1 cellular context compared by ENCODE assay signal in the genomic region with DNA sequence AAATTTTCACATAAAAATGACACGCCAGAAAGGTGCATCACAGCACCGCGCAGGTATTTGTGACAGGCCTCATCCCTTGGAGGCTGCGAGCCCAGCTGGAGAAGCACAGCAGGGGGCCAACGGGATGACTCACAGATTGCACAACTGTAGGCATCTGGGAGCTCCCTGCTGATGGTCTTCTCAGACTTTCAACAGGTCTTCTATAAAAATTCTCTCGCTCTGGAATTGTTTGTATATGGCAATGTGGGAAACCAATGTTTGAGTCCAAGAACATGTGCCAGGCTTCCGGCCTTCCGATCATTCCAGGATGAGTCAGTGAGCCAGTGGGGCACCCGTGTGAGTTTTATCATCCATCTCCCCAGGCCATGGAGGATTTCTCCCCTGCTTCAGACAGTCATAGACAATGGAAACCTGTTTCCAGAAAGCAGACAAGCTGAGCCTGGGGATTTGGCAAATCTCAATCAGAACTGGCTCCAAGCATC.
A peak's percentile ranks its signal among the peaks of the same experiment; 100 is the strongest.
TF ChIP-seq lines count a peak whose summit lies in the region.

No MANE protein-coding gene starts in this region.

TF ChIP-seq in HepG2, 621 proteins besides CTCF, POLR2A, EP300 and RAD21 (continued from another document and continues in another):
- TF ChIP-seq, protein P1, sequence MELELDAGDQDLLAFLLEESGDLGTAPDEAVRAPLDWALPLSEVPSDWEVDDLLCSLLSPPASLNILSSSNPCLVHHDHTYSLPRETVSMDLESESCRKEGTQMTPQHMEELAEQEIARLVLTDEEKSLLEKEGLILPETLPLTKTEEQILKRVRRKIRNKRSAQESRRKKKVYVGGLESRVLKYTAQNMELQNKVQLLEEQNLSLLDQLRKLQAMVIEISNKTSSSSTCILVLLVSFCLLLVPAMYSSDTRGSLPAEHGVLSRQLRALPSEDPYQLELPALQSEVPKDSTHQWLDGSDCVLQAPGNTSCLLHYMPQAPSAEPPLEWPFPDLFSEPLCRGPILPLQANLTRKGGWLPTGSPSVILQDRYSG (CRISPR knock-in tag; IDR thresholded peaks at IDR 0.05) = no peak
- no peak for TF ChIP-seq UBTF (CRISPR knock-in tag; IDR thresholded peaks at IDR 0.05)
- TF ChIP-seq, protein P2, sequence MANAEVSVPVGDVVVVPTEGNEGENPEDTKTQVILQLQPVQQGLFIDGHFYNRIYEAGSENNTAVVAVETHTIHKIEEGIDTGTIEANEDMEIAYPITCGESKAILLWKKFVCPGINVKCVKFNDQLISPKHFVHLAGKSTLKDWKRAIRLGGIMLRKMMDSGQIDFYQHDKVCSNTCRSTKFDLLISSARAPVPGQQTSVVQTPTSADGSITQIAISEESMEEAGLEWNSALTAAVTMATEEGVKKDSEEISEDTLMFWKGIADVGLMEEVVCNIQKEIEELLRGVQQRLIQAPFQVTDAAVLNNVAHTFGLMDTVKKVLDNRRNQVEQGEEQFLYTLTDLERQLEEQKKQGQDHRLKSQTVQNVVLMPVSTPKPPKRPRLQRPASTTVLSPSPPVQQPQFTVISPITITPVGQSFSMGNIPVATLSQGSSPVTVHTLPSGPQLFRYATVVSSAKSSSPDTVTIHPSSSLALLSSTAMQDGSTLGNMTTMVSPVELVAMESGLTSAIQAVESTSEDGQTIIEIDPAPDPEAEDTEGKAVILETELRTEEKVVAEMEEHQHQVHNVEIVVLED (CRISPR knock-in tag; IDR thresholded peaks at IDR 0.05; ENCODE audit: borderline replicate concordance) = no peak
- TF ChIP-seq PTBP1 (IDR thresholded peaks at IDR 0.05; ENCODE audit: low read depth, low read length, poor library complexity, severe bottlenecking) = no peak
- no peak for TF ChIP-seq MTERF4 (CRISPR knock-in tag; IDR thresholded peaks at IDR 0.05)
- no peak for TF ChIP-seq MEF2D (CRISPR knock-in tag; IDR thresholded peaks at IDR 0.05)
- no peak for TF ChIP-seq TBX3 (IDR thresholded peaks at IDR 0.05; ENCODE audit: borderline replicate concordance)
- TF ChIP-seq, protein P3, sequence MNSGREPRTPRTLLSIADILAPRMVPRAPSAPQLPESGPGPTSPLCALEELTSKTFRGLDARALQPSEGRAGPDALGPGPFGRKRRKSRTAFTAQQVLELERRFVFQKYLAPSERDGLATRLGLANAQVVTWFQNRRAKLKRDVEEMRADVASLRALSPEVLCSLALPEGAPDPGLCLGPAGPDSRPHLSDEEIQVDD (CRISPR knock-in tag; IDR thresholded peaks at IDR 0.05; ENCODE audit: borderline replicate concordance) = no peak
- no peak for TF ChIP-seq ARID4A (CRISPR knock-in tag; IDR thresholded peaks at IDR 0.05; ENCODE audit: borderline replicate concordance)
- TF ChIP-seq GATA4 (IDR thresholded peaks at IDR 0.05; ENCODE audit: borderline replicate concordance, low read depth) = no peak
- no peak for TF ChIP-seq HES4 (CRISPR knock-in tag; IDR thresholded peaks at IDR 0.05; ENCODE audit: borderline replicate concordance)
- TF ChIP-seq ZNF431 (CRISPR knock-in tag; IDR thresholded peaks at IDR 0.05; ENCODE audit: borderline replicate concordance, low read depth) = no peak
- TF ChIP-seq ZFP37 (CRISPR knock-in tag; IDR thresholded peaks at IDR 0.05; ENCODE audit: borderline replicate concordance) = no peak
- no peak for TF ChIP-seq JDP2 (CRISPR knock-in tag; IDR thresholded peaks at IDR 0.05; ENCODE audit: borderline replicate concordance)
- no peak for TF ChIP-seq ZBTB49 (CRISPR knock-in tag; IDR thresholded peaks at IDR 0.05; ENCODE audit: borderline replicate concordance)
- no peak for TF ChIP-seq MEIS2 (CRISPR knock-in tag; IDR thresholded peaks at IDR 0.05)
- no peak for TF ChIP-seq MED13 (CRISPR knock-in tag; IDR thresholded peaks at IDR 0.05)
- TF ChIP-seq ZBTB8A (CRISPR knock-in tag; IDR thresholded peaks at IDR 0.05; ENCODE audit: borderline replicate concordance, low read depth) = no peak
- no peak for TF ChIP-seq ZFP36L2 (CRISPR knock-in tag; IDR thresholded peaks at IDR 0.05)
- TF ChIP-seq TOPORS (CRISPR knock-in tag; IDR thresholded peaks at IDR 0.05) = no peak
- TF ChIP-seq MYC (CRISPR knock-in tag; IDR thresholded peaks at IDR 0.05; ENCODE audit: borderline replicate concordance) = no peak
- TF ChIP-seq, protein P4, sequence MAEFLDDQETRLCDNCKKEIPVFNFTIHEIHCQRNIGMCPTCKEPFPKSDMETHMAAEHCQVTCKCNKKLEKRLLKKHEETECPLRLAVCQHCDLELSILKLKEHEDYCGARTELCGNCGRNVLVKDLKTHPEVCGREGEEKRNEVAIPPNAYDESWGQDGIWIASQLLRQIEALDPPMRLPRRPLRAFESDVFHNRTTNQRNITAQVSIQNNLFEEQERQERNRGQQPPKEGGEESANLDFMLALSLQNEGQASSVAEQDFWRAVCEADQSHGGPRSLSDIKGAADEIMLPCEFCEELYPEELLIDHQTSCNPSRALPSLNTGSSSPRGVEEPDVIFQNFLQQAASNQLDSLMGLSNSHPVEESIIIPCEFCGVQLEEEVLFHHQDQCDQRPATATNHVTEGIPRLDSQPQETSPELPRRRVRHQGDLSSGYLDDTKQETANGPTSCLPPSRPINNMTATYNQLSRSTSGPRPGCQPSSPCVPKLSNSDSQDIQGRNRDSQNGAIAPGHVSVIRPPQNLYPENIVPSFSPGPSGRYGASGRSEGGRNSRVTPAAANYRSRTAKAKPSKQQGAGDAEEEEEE (CRISPR knock-in tag; IDR thresholded peaks at IDR 0.05; ENCODE audit: borderline replicate concordance) = no peak
- no peak for TF ChIP-seq ZBTB33 (CRISPR knock-in tag; IDR thresholded peaks at IDR 0.05)
- no peak for TF ChIP-seq RELA (CRISPR knock-in tag; IDR thresholded peaks at IDR 0.05)
- peak; percentile 47; the same call in 1 of the 2 replicates for TF ChIP-seq KDM2A (CRISPR knock-in tag; IDR thresholded peaks at IDR 0.05; ENCODE audit: borderline replicate concordance, low read depth)
- peak; percentile 89 for TF ChIP-seq ZNF263 (CRISPR knock-in tag; IDR thresholded peaks at IDR 0.05)
- no peak for TF ChIP-seq TGIF2 (CRISPR knock-in tag; IDR thresholded peaks at IDR 0.05)
- TF ChIP-seq YY1 (IDR thresholded peaks at IDR 0.05; ENCODE audit: insufficient read depth, insufficient replicate concordance, low read depth, low read length) = no peak
- TF ChIP-seq IRX3 (CRISPR knock-in tag; IDR thresholded peaks at IDR 0.05; ENCODE audit: borderline replicate concordance, low read depth) = no peak
- no peak for TF ChIP-seq ZNF180 (CRISPR knock-in tag; IDR thresholded peaks at IDR 0.05; ENCODE audit: borderline replicate concordance, low read depth)
- TF ChIP-seq NFE2 (CRISPR knock-in tag; IDR thresholded peaks at IDR 0.05) = no peak
- no peak for TF ChIP-seq ZNF580 (CRISPR knock-in tag; IDR thresholded peaks at IDR 0.05; ENCODE audit: borderline replicate concordance, low read depth)
